15 cellular contexts compared by ENCODE assay signal in genomic region chr14:73884438-73885190, GRCh38. TPM values are rescaled to one million over a fixed set of nuclear protein-coding genes. Genes with fewer than 3 reads are reported as not detected.
DNase-seq lines count a peak whose midpoint lies in the region; ATAC-seq and TF ChIP-seq lines count a peak whose summit lies in the region.
"Had no signal": no experiment of that assay in that cellular context is flagged by ENCODE, and none has a peak within 500 bp of the region (broad histone marks: within the 10 kb centered on the region; RNA-seq: fewer than 3 reads in every experiment).

No MANE protein-coding gene starts in this region.

- H3K79me2 ChIP-seq in Loucy (ENCODE audit: insufficient read depth, low read length): peaks cover 47% of the 10 kb centered on the region

- no peak overlapping the region for H2BK5ac ChIP-seq in mesenchymal stem cell (ENCODE audit: low read depth, low read length, poor library complexity, severe bottlenecking)

- H3K36me3 ChIP-seq in Loucy (ENCODE audit: insufficient read depth, low read length) (no peaks in the 10 kb centered on the region), gastrocnemius medialis (peaks cover 0 to 7% of the 10 kb centered on the region in 2 donors), upper lobe of left lung (no peaks in the 10 kb centered on the region), mesenchymal stem cell (ENCODE audit: control insufficient read depth in 1 of 2, insufficient read depth in 2 of 2, low read depth in 1 of 2, low read length in 2 of 2) (peaks cover 0 to 18% of the 10 kb centered on the region in 2 experiments)
- H3K36me3 ChIP-seq: left lung had no signal

- H3K4me1 ChIP-seq in Loucy (ENCODE audit: insufficient read depth, low read length, poor library complexity, severe bottlenecking) (peaks cover 28% of the 10 kb centered on the region), gastrocnemius medialis (peaks cover 30 to 31% of the 10 kb centered on the region in 2 donors), upper lobe of left lung (peaks cover 15 to 26% (median 19%) of the 10 kb centered on the region in 4 donors), mesenchymal stem cell (ENCODE audit: control insufficient read depth, insufficient read depth, low read depth, low read length) (peaks cover 2% of the 10 kb centered on the region)

- H2BK120ac ChIP-seq in mesenchymal stem cell (ENCODE audit: low read depth, low read length): no peak overlapping the region

- H3K27me3 Mint-ChIP-seq in activated CD4-positive, alpha-beta T cell treated with anti-CD3 and anti-CD28 coated beads, Interleukin-2, amount 10 ng/mL, durations not matched to agents 7 days and 5 days: no peaks in the 10 kb centered on the region
- H3K27me3 Mint-ChIP-seq in brain: peaks cover 18% of the 10 kb centered on the region

- H3K27me3 ChIP-seq in Loucy (ENCODE audit: insufficient read depth, low read length, poor library complexity, severe bottlenecking): no peaks in the 10 kb centered on the region
- no peaks in the 10 kb centered on the region for H3K27me3 ChIP-seq in gastrocnemius medialis
- H3K27me3 ChIP-seq in upper lobe of left lung: no peaks in the 10 kb centered on the region
- H3K27me3 ChIP-seq in mesenchymal stem cell (ENCODE audit: control insufficient read depth in 1 of 2, insufficient read depth in 1 of 2, low read length in 2 of 2): no peaks in the 10 kb centered on the region
- H3K27me3 ChIP-seq: dorsolateral prefrontal cortex, left lung had no signal

- H3K4ac ChIP-seq in mesenchymal stem cell (ENCODE audit: low read depth in 1 of 2, low read length in 2 of 2): no peak overlapping the region

- H3K27ac Mint-ChIP-seq in activated CD4-positive, alpha-beta T cell treated with anti-CD3 and anti-CD28 coated beads, Interleukin-2, amount 10 ng/mL, durations not matched to agents 7 days and 5 days: peak overlapping the region; percentile 73
- H3K27ac Mint-ChIP-seq in brain: peak overlapping the region; percentile 14 to 98 (median 39)

- H4K8ac ChIP-seq in mesenchymal stem cell (ENCODE audit: low read length): no peak overlapping the region

- TF ChIP-seq POLR2A in gastrocnemius medialis (IDR thresholded peaks at IDR 0.05) (no peak), upper lobe of left lung (IDR thresholded peaks at IDR 0.05) (no peak)

- no peaks in the 10 kb centered on the region for H3K9me3 Mint-ChIP-seq in activated CD4-positive, alpha-beta T cell treated with anti-CD3 and anti-CD28 coated beads, Interleukin-2, amount 10 ng/mL, durations not matched to agents 7 days and 5 days
- H3K9me3 Mint-ChIP-seq in brain: no peaks in the 10 kb centered on the region

- no peak overlapping the region for H2BK15ac ChIP-seq in mesenchymal stem cell (ENCODE audit: low read depth, poor library complexity, severe bottlenecking)

- H2AFZ ChIP-seq in Loucy (ENCODE audit: low read length) (no peak overlapping the region), mesenchymal stem cell (ENCODE audit: low read depth, low read length) (no peak overlapping the region)
- H2AFZ ChIP-seq: parathyroid adenoma had no signal

- TF ChIP-seq CTCF in Loucy (conservative IDR thresholded peaks at IDR 0.05; ENCODE audit: low read length) (no peak), brain (conservative IDR thresholded peaks at IDR 0.05) (no peak), gastrocnemius medialis (IDR thresholded peaks at IDR 0.05 in 4 of 5, conservative IDR thresholded peaks at IDR 0.05 in 1 of 5) (no peak), upper lobe of left lung (IDR thresholded peaks at IDR 0.05) (no peak)

- no peak for TF ChIP-seq EP300 in upper lobe of left lung (IDR thresholded peaks at IDR 0.05)

- POLR2A ChIA-PET in activated CD4-positive, alpha-beta T cell treated with anti-CD3 and anti-CD28 coated beads, Interleukin-2, amount 10 ng/mL, durations not matched to agents 7 days and 5 days (lab: Charles Lee): no interaction called here

- no peak overlapping the region for H2AK5ac ChIP-seq in mesenchymal stem cell (ENCODE audit: low read length, severe bottlenecking)

- no peak overlapping the region for H4K91ac ChIP-seq in mesenchymal stem cell (ENCODE audit: low read length)

- H3K27ac ChIP-seq in gastrocnemius medialis (peak overlapping the region; percentile 84 to 98 (median 92)), upper lobe of left lung (no peak overlapping the region), mesenchymal stem cell (ENCODE audit: low read length, poor library complexity, severe bottlenecking) (no peak overlapping the region)
- H3K27ac ChIP-seq: left lung had no signal

- H3K79me1 ChIP-seq in mesenchymal stem cell (replicated peaks; ENCODE audit: low read length, poor library complexity, severe bottlenecking): peaks cover 4% of the 10 kb centered on the region

- ATAC-seq in gastrocnemius medialis: no peak
- ATAC-seq in upper lobe of left lung (ENCODE audit: low FRiP score in 2 of 2): no peak
- no peak for ATAC-seq in GM18870 (IDR thresholded peaks at IDR 0.05; ENCODE audit: unreplicated experiment)
- ATAC-seq: left lung had no signal

- H3K4me3 ChIP-seq in Loucy (ENCODE audit: low read length, poor library complexity, severe bottlenecking) (no peak overlapping the region), gastrocnemius medialis (no peak overlapping the region), upper lobe of left lung (no peak overlapping the region), mesenchymal stem cell (ENCODE audit: insufficient read depth in 1 of 2, low read depth in 1 of 2, low read length in 2 of 2) (no peak overlapping the region)

- H3K4me1 Mint-ChIP-seq in activated CD4-positive, alpha-beta T cell treated with anti-CD3 and anti-CD28 coated beads, Interleukin-2, amount 10 ng/mL, durations not matched to agents 7 days and 5 days: peaks cover 42% of the 10 kb centered on the region
- H3K4me1 Mint-ChIP-seq in brain: peaks cover 47% of the 10 kb centered on the region

- intact Hi-C loops in gastrocnemius medialis (cut with DNase I; ENCODE audit: low total_unique reads): loop anchor here (5.0 kb wide), 2 partner anchors 133 to 157 kb away; partner anchors contain the start of genes BBOF1 and ENTPD5

- peaks cover 3% of the 10 kb centered on the region for H3K36me3 Mint-ChIP-seq in activated CD4-positive, alpha-beta T cell treated with anti-CD3 and anti-CD28 coated beads, Interleukin-2, amount 10 ng/mL, durations not matched to agents 7 days and 5 days (ENCODE audit: low read depth)
- H3K36me3 Mint-ChIP-seq in brain: no peaks in the 10 kb centered on the region

- in situ Hi-C loops in gastrocnemius medialis (cut with MboI; ENCODE audit: low sequenced_read_pairs in 4 of 4): no loop called here

- H3K9me2 ChIP-seq in Loucy (replicated peaks; ENCODE audit: low read depth, low read length): no peaks in the 10 kb centered on the region

- H3K23ac ChIP-seq in mesenchymal stem cell (ENCODE audit: low read length in 2 of 2): no peak overlapping the region

- no peak overlapping the region for H2BK12ac ChIP-seq in mesenchymal stem cell (ENCODE audit: low read length in 2 of 2)

- H3K4me2 ChIP-seq in Loucy (ENCODE audit: low read depth, low read length, poor library complexity, severe bottlenecking) (peak overlapping the region; percentile 78), mesenchymal stem cell (ENCODE audit: low read length, poor library complexity, severe bottlenecking) (no peak overlapping the region)

- no peak overlapping the region for H3K18ac ChIP-seq in mesenchymal stem cell (ENCODE audit: low read depth in 1 of 2, low read length in 2 of 2)

- CTCF ChIA-PET in activated CD4-positive, alpha-beta T cell treated with anti-CD3 and anti-CD28 coated beads, Interleukin-2, amount 10 ng/mL, durations not matched to agents 7 days and 5 days (lab: Charles Lee): no interaction called here

- 83 to 84% methylated on average over 8 of the region's 8 CpGs for WGBS in upper lobe of left lung, 2 donors
- WGBS in mesenchymal stem cell: 99% methylated on average over 6 of the region's 8 CpGs

- no peaks in the 10 kb centered on the region for H3K9me3 ChIP-seq in Loucy (ENCODE audit: insufficient read depth, low read depth, low read length)
- H3K9me3 ChIP-seq in gastrocnemius medialis: no peaks in the 10 kb centered on the region
- H3K9me3 ChIP-seq in upper lobe of left lung: no peaks in the 10 kb centered on the region
- H3K9me3 ChIP-seq in mesenchymal stem cell (ENCODE audit: control insufficient read depth, low read length): no peaks in the 10 kb centered on the region
- H3K9me3 ChIP-seq: left lung had no signal

- H3K4me3 Mint-ChIP-seq in activated CD4-positive, alpha-beta T cell treated with anti-CD3 and anti-CD28 coated beads, Interleukin-2, amount 10 ng/mL, durations not matched to agents 7 days and 5 days: peak overlapping the region; percentile 98
- H3K4me3 Mint-ChIP-seq in brain: peak overlapping the region; percentile 94 to 98 (median 96)

- H3K9ac ChIP-seq in Loucy (ENCODE audit: low read depth, low read length, poor library complexity, severe bottlenecking) (no peak overlapping the region), mesenchymal stem cell (ENCODE audit: low read length) (no peak overlapping the region)
- H3K9ac ChIP-seq: parathyroid adenoma had no signal

- H3K14ac ChIP-seq in mesenchymal stem cell (ENCODE audit: low read length in 2 of 2): no peak overlapping the region

- DNase-seq in activated CD4-positive, alpha-beta T cell treated with anti-CD3 and anti-CD28 coated beads, Interleukin-2, amount 10 ng/mL, durations not matched to agents 7 days and 5 days: no peak
- DNase-seq in activated CD4-positive, alpha-beta T cell treated with anti-CD3 and anti-CD28 coated beads, Interleukin-2, amount 50 U/mL, for 1 hour: no peak
- DNase-seq in gastrocnemius medialis (no peak), upper lobe of left lung (no peak), mesenchymal stem cell (no peak)
- DNase-seq: activated gamma-delta T cell treated with Interleukin-2 at 50 U/mL for 16 hours; dorsolateral prefrontal cortex; left lung; NCI-H1417 treated with DMSO at 0.1 percent for 48 hours; stimulated activated CD4-positive, alpha-beta T cell treated with anti-CD3 and anti-CD28 coated beads, Interleukin-4, amount 100 ng/mL, for 1 hour; substantia nigra had no signal

- H3F3A ChIP-seq in Loucy (ENCODE audit: low read depth): no peaks in the 10 kb centered on the region

- peaks cover 26% of the 10 kb centered on the region for H4K20me1 ChIP-seq in Loucy (ENCODE audit: insufficient read depth, low read length, poor library complexity, severe bottlenecking)

RNA-seq across cellular contexts. Expression of gene ZNF410, which starts 2.0 kb away (rescaled TPM):
- total RNA-seq in activated CD4-positive, alpha-beta T cell treated with anti-CD3 and anti-CD28 coated beads, Interleukin-2, amount 10 ng/mL, durations not matched to agents 7 days and 5 days: 10 to 100 TPM; 49.3 to 51.7 TPM
- 47.7 TPM for polyA plus RNA-seq in brain (ENCODE audit: insufficient read depth, low read depth, low replicate concordance)
- total RNA-seq in gastrocnemius medialis (10 to 100 TPM; 22.6 to 33.2 (median 24.0) TPM), upper lobe of left lung (10 to 100 TPM; 23.4 to 80.7 (median 42.5) TPM)
- 19.6 TPM for polyA plus RNA-seq in mesenchymal stem cell (2013, experiment 1 of 2)
- 20.9 TPM for polyA plus RNA-seq in mesenchymal stem cell (2013, experiment 2 of 2)

RNA-seq across cellular contexts. Expression of gene PTGR2, which starts 33.0 kb away (rescaled TPM):
- total RNA-seq in activated CD4-positive, alpha-beta T cell treated with anti-CD3 and anti-CD28 coated beads, Interleukin-2, amount 10 ng/mL, durations not matched to agents 7 days and 5 days: 1 to 10 TPM; 2.1 to 2.2 TPM
- polyA plus RNA-seq in brain (ENCODE audit: insufficient read depth, low read depth, low replicate concordance): 10.5 TPM
- total RNA-seq in gastrocnemius medialis: 10 to 100 TPM in 2 of 4 donors, 1 to 10 TPM in 2; 5.6 to 15.7 (median 9.9) TPM
- 10 to 100 TPM in 3 of 6 donors, 1 to 10 TPM in 3; 4.3 to 15.0 (median 8.8) TPM for total RNA-seq in upper lobe of left lung
- 4.0 TPM for polyA plus RNA-seq in mesenchymal stem cell (2013, experiment 1 of 2)
- polyA plus RNA-seq in mesenchymal stem cell (2013, experiment 2 of 2): 3.8 TPM

Comparison
In these comparisons a context has a peak if more than half of its experiments do, and no peak if none do; other contexts are left out.
1. H3K27ac ChIP-seq: peak in gastrocnemius medialis (4 of 4); none in upper lobe of left lung (0 of 4) and mesenchymal stem cell (single experiment).